In genomic region chr22:17999851-18000250, GRCh38 we compare ENCODE assay signal across 10 cellular contexts. TPM values are rescaled to one million over a fixed set of nuclear protein-coding genes. Genes with fewer than 3 reads are reported as not detected.
DNase-seq lines count a peak whose midpoint lies in the region; ATAC-seq and TF ChIP-seq lines count a peak whose summit lies in the region.
"Had no signal": no experiment of that assay in that cellular context is flagged by ENCODE, and none has a peak within 500 bp of the region (broad histone marks: within the 10 kb centered on the region; RNA-seq: fewer than 3 reads in every experiment).

No MANE protein-coding gene starts in this region.

- DNase-seq in activated T-cell treated with anti-CD3 and anti-CD28 coated beads, Interleukin-2, amount 50 U/mL, for 24 hours, result no peak
- no peak for DNase-seq in activated T-cell treated with anti-CD3 and anti-CD28 coated beads, Interleukin-2, amount 50 U/mL, for 1 hour
- DNase-seq in WTC11 (ENCODE audit: low spot score), result no peak
- DNase-seq in stimulated activated naive CD8-positive, alpha-beta T cell treated with anti-CD3 and anti-CD28 coated beads, Interleukin-15, amount 100 ng/mL, for 72 hours, result no peak
- DNase-seq in HuH-7 (ENCODE audit: low spot score), result no peak
- DNase-seq in inferior parietal cortex (ENCODE audit: extremely low spot score), result no peak
- DNase-seq: DMS 273 treated with DMSO at 0.1 percent for 48 hours, foreskin keratinocyte had no signal

- peaks cover 5% of the 10 kb centered on the region for H3K36me3 Mint-ChIP-seq in activated T-cell treated with anti-CD3 and anti-CD28 coated beads, Interleukin-2, amount 50 U/mL, for 24 hours (ENCODE audit: low read depth)
- H3K36me3 Mint-ChIP-seq in WTC11, result no peaks in the 10 kb centered on the region

- peak overlapping the region; percentile 34 for H3K27ac Mint-ChIP-seq in activated T-cell treated with anti-CD3 and anti-CD28 coated beads, Interleukin-2, amount 50 U/mL, for 24 hours
- no peak overlapping the region for H3K27ac Mint-ChIP-seq in WTC11
- H3K27ac Mint-ChIP-seq in stimulated activated naive CD8-positive, alpha-beta T cell treated with anti-CD3 and anti-CD28 coated beads, Interleukin-15, amount 100 ng/mL, for 72 hours, result peak overlapping the region in 1 of 2 donors; percentile 56

- peaks cover 2% of the 10 kb centered on the region for H3K27me3 Mint-ChIP-seq in activated T-cell treated with anti-CD3 and anti-CD28 coated beads, Interleukin-2, amount 50 U/mL, for 24 hours
- peaks cover 4% of the 10 kb centered on the region for H3K27me3 Mint-ChIP-seq in WTC11 (ENCODE audit: low read depth)
- H3K27me3 Mint-ChIP-seq in stimulated activated naive CD8-positive, alpha-beta T cell treated with anti-CD3 and anti-CD28 coated beads, Interleukin-15, amount 100 ng/mL, for 72 hours, result no peaks in the 10 kb centered on the region

- ATAC-seq in WTC11, result no peak
- ATAC-seq in stimulated activated naive CD8-positive, alpha-beta T cell treated with anti-CD3 and anti-CD28 coated beads, Interleukin-15, amount 100 ng/mL, for 72 hours, result no peak
- ATAC-seq in HG03095 (IDR thresholded peaks at IDR 0.05; ENCODE audit: unreplicated experiment), result no peak
- ATAC-seq: foreskin keratinocyte had no signal

- H3K4me3 ChIP-seq in iPS-18a (ENCODE audit: low read length), result peak overlapping the region; percentile 55

- H3K27me3 ChIP-seq in iPS-18a (ENCODE audit: control insufficient read depth, insufficient read depth, low read length), result peaks cover 12% of the 10 kb centered on the region
- H3K27me3 ChIP-seq: foreskin keratinocyte had no signal

- no peaks in the 10 kb centered on the region for H3K36me3 ChIP-seq in iPS-18a (ENCODE audit: control insufficient read depth, low read depth, low read length)

- no peaks in the 10 kb centered on the region for H3K9me3 Mint-ChIP-seq in activated T-cell treated with anti-CD3 and anti-CD28 coated beads, Interleukin-2, amount 50 U/mL, for 24 hours
- H3K9me3 Mint-ChIP-seq in WTC11, result no peaks in the 10 kb centered on the region
- no peaks in the 10 kb centered on the region for H3K9me3 Mint-ChIP-seq in stimulated activated naive CD8-positive, alpha-beta T cell treated with anti-CD3 and anti-CD28 coated beads, Interleukin-15, amount 100 ng/mL, for 72 hours

- no peaks in the 10 kb centered on the region for H3K9me3 ChIP-seq in iPS-18a (ENCODE audit: control insufficient read depth, low read depth, low read length)

- CTCF ChIA-PET in WTC11 (lab: Charles Lee), result interaction anchor here (0.8 to 3.6 kb wide), 5 partner anchors 12 to 96 kb away, joined by 3 to 13 read pairs (median 6); partner anchors contain the start of gene MICAL3

- H3K4me1 Mint-ChIP-seq in activated T-cell treated with anti-CD3 and anti-CD28 coated beads, Interleukin-2, amount 50 U/mL, for 24 hours (ENCODE audit: low read depth), result peaks cover 50% of the 10 kb centered on the region
- H3K4me1 Mint-ChIP-seq in WTC11, result peaks cover 12% of the 10 kb centered on the region
- H3K4me1 Mint-ChIP-seq in stimulated activated naive CD8-positive, alpha-beta T cell treated with anti-CD3 and anti-CD28 coated beads, Interleukin-15, amount 100 ng/mL, for 72 hours, result peaks cover 68% of the 10 kb centered on the region

- H3K27ac ChIP-seq in iPS-18a (ENCODE audit: low read length), result no peak overlapping the region
- H3K27ac ChIP-seq: foreskin keratinocyte had no signal

- no peak for TF ChIP-seq CTCF in WTC11 (IDR thresholded peaks at IDR 0.05)

- peak overlapping the region; percentile 81 for H3K4me3 Mint-ChIP-seq in activated T-cell treated with anti-CD3 and anti-CD28 coated beads, Interleukin-2, amount 50 U/mL, for 24 hours
- H3K4me3 Mint-ChIP-seq in WTC11, result peak overlapping the region; percentile 66
- peak overlapping the region; percentile 75 to 82 for H3K4me3 Mint-ChIP-seq in stimulated activated naive CD8-positive, alpha-beta T cell treated with anti-CD3 and anti-CD28 coated beads, Interleukin-15, amount 100 ng/mL, for 72 hours

- peaks cover 4% of the 10 kb centered on the region for H3K4me1 ChIP-seq in iPS-18a (ENCODE audit: control insufficient read depth, low read depth, low read length)

- POLR2A ChIA-PET in WTC11 (lab: Charles Lee), result no interaction called here

- H3K9ac ChIP-seq in iPS-18a (ENCODE audit: low read length), result no peak overlapping the region

TF ChIP-seq in WTC11, 78 proteins besides CTCF, POLR2A, EP300 and RAD21 (continues in another document):
- TF ChIP-seq GTF2I (CRISPR knock-in tag; conservative IDR thresholded peaks at IDR 0.05) (no peak), NFATC4 (CRISPR knock-in tag; IDR thresholded peaks at IDR 0.05) (no peak), HMGXB4 (CRISPR knock-in tag; IDR thresholded peaks at IDR 0.05) (no peak), NR3C1 (CRISPR knock-in tag; conservative IDR thresholded peaks at IDR 0.05; ENCODE audit: low read depth) (no peak), AFF4 (CRISPR knock-in tag; IDR thresholded peaks at IDR 0.05; ENCODE audit: borderline replicate concordance) (no peak), FOXJ3 (CRISPR knock-in tag; IDR thresholded peaks at IDR 0.05; ENCODE audit: borderline replicate concordance) (no peak), USF1 (CRISPR knock-in tag; IDR thresholded peaks at IDR 0.05) (no peak), ZNF138 (CRISPR knock-in tag; conservative IDR thresholded peaks at IDR 0.05) (no peak), TEAD4 (CRISPR knock-in tag; IDR thresholded peaks at IDR 0.05) (no peak), USF2 (CRISPR knock-in tag; IDR thresholded peaks at IDR 0.05) (no peak), IRF1 (CRISPR knock-in tag; IDR thresholded peaks at IDR 0.05) (no peak), PRRX2 (CRISPR knock-in tag; IDR thresholded peaks at IDR 0.05) (no peak)

RNA-seq across cellular contexts. Expression of gene MICAL3, which starts 24.5 kb away (rescaled TPM):
- total RNA-seq in WTC11 (2021), result 35.6 to 41.2 TPM (median 38.8 TPM) in 3 replicates
